In genomic region chr4:38488891-38489861, GRCh38 we compare ENCODE assay signal across 13 cellular contexts.
DNase-seq lines count a peak whose midpoint lies in the region; ATAC-seq and TF ChIP-seq lines count a peak whose summit lies in the region.
"Had no signal": no experiment of that assay in that cellular context is flagged by ENCODE, and none has a peak within 500 bp of the region (broad histone marks: within the 10 kb centered on the region; RNA-seq: fewer than 3 reads in every experiment).

No MANE protein-coding gene starts in this region.

- H3K27ac ChIP-seq in ovary: no peak overlapping the region
- H3K27ac ChIP-seq: foreskin keratinocyte had no signal

- H3K9me3 Mint-ChIP-seq in activated CD4-positive, alpha-beta memory T cell treated with anti-CD3 and anti-CD28 coated beads for 36 hours: no peaks in the 10 kb centered on the region
- no peaks in the 10 kb centered on the region for H3K9me3 Mint-ChIP-seq in activated CD4-positive, alpha-beta memory T cell treated with anti-CD3 and anti-CD28 coated beads, Interleukin-2, amount 10 ng/mL, durations not matched to agents 7 days and 5 days
- no peaks in the 10 kb centered on the region for H3K9me3 Mint-ChIP-seq in stimulated activated naive CD8-positive, alpha-beta T cell treated with anti-CD3 and anti-CD28 coated beads, Interleukin-15, amount 100 ng/mL, for 72 hours
- H3K9me3 Mint-ChIP-seq: IgD-negative memory B cell had no signal

- TF ChIP-seq CTCF in ovary (IDR thresholded peaks at IDR 0.05): no peak

- intact Hi-C loops in activated CD4-positive, alpha-beta memory T cell treated with anti-CD3 and anti-CD28 coated beads for 36 hours (cut with micrococcal nuclease): no loop called here
- intact Hi-C loops in ovary (cut with DNase I): no loop called here

- POLR2A ChIA-PET in activated CD4-positive, alpha-beta memory T cell treated with anti-CD3 and anti-CD28 coated beads for 36 hours (lab: Charles Lee): no interaction called here
- POLR2A ChIA-PET in activated CD4-positive, alpha-beta memory T cell treated with anti-CD3 and anti-CD28 coated beads, Interleukin-2, amount 10 ng/mL, durations not matched to agents 7 days and 5 days (lab: Charles Lee): interaction anchor here (1.0 to 1.2 kb wide), 2 partner anchors 18 to 22 kb away, joined by 3 to 4 read pairs; no protein-coding TSS in a partner anchor

- H3K36me3 Mint-ChIP-seq in activated CD4-positive, alpha-beta memory T cell treated with anti-CD3 and anti-CD28 coated beads for 36 hours: no peaks in the 10 kb centered on the region
- H3K36me3 Mint-ChIP-seq in activated CD4-positive, alpha-beta memory T cell treated with anti-CD3 and anti-CD28 coated beads, Interleukin-2, amount 10 ng/mL, durations not matched to agents 7 days and 5 days (ENCODE audit: low read depth): no peaks in the 10 kb centered on the region
- H3K36me3 Mint-ChIP-seq: IgD-negative memory B cell had no signal

- no peak for ATAC-seq in stimulated activated naive CD8-positive, alpha-beta T cell treated with anti-CD3 and anti-CD28 coated beads, Interleukin-15, amount 100 ng/mL, for 72 hours
- ATAC-seq: foreskin keratinocyte, HCT116 had no signal

- peaks cover 36% of the 10 kb centered on the region for H3K4me1 Mint-ChIP-seq in activated CD4-positive, alpha-beta memory T cell treated with anti-CD3 and anti-CD28 coated beads for 36 hours (ENCODE audit: low read depth)
- H3K4me1 Mint-ChIP-seq in activated CD4-positive, alpha-beta memory T cell treated with anti-CD3 and anti-CD28 coated beads, Interleukin-2, amount 10 ng/mL, durations not matched to agents 7 days and 5 days: peaks cover 18% of the 10 kb centered on the region
- peaks cover 38% of the 10 kb centered on the region for H3K4me1 Mint-ChIP-seq in stimulated activated naive CD8-positive, alpha-beta T cell treated with anti-CD3 and anti-CD28 coated beads, Interleukin-15, amount 100 ng/mL, for 72 hours
- H3K4me1 Mint-ChIP-seq: IgD-negative memory B cell had no signal

- no peaks in the 10 kb centered on the region for H3K27me3 Mint-ChIP-seq in activated CD4-positive, alpha-beta memory T cell treated with anti-CD3 and anti-CD28 coated beads for 36 hours
- H3K27me3 Mint-ChIP-seq in activated CD4-positive, alpha-beta memory T cell treated with anti-CD3 and anti-CD28 coated beads, Interleukin-2, amount 10 ng/mL, durations not matched to agents 7 days and 5 days: no peaks in the 10 kb centered on the region
- H3K27me3 Mint-ChIP-seq in stimulated activated naive CD8-positive, alpha-beta T cell treated with anti-CD3 and anti-CD28 coated beads, Interleukin-15, amount 100 ng/mL, for 72 hours: no peaks in the 10 kb centered on the region

- no peaks in the 10 kb centered on the region for H3K36me3 ChIP-seq in ovary

- WGBS in ovary, 3 donors: 57 to 65% (median 59%) methylated on average over 10 of the region's 10 CpGs

- no peak overlapping the region for H3K4me3 Mint-ChIP-seq in activated CD4-positive, alpha-beta memory T cell treated with anti-CD3 and anti-CD28 coated beads for 36 hours
- no peak overlapping the region for H3K4me3 Mint-ChIP-seq in activated CD4-positive, alpha-beta memory T cell treated with anti-CD3 and anti-CD28 coated beads, Interleukin-2, amount 10 ng/mL, durations not matched to agents 7 days and 5 days
- peak overlapping the region in 1 of 2 donors; percentile 13 for H3K4me3 Mint-ChIP-seq in stimulated activated naive CD8-positive, alpha-beta T cell treated with anti-CD3 and anti-CD28 coated beads, Interleukin-15, amount 100 ng/mL, for 72 hours
- H3K4me3 Mint-ChIP-seq: IgD-negative memory B cell had no signal

- DNase-seq in activated CD4-positive, alpha-beta memory T cell treated with anti-CD3 and anti-CD28 coated beads for 36 hours: no peak
- DNase-seq in activated CD4-positive, alpha-beta memory T cell treated with anti-CD3 and anti-CD28 coated beads, Interleukin-2, amount 10 ng/mL, durations not matched to agents 7 days and 5 days: no peak
- DNase-seq in astrocyte of the hippocampus (ENCODE audit: low read depth, low spot score): peak; percentile 54
- peak; percentile 23 for DNase-seq in iPS-NIHi11 (ENCODE audit: low spot score)
- no peak for DNase-seq in stimulated activated naive CD8-positive, alpha-beta T cell treated with anti-CD3 and anti-CD28 coated beads, Interleukin-15, amount 100 ng/mL, for 72 hours
- no peak for DNase-seq in ovary
- no peak for DNase-seq in NCI-H1092 treated with DMSO at 0.1 percent for 48 hours (lab: John Stamatoyannopoulos, UW)
- DNase-seq in GM19238 (ENCODE audit: insufficient read length, low spot score): no peak
- DNase-seq: activated gamma-delta T cell, foreskin keratinocyte, NCI-H524 treated with DMSO at 0.1 percent for 48 hours had no signal

- H3K4me1 ChIP-seq in ovary (ENCODE audit: insufficient read depth): peaks cover 2% of the 10 kb centered on the region
- H3K4me1 ChIP-seq: foreskin keratinocyte had no signal

- TF ChIP-seq EP300 in ovary (IDR thresholded peaks at IDR 0.05): no peak

- peak overlapping the region; percentile 47 for H3K27ac Mint-ChIP-seq in activated CD4-positive, alpha-beta memory T cell treated with anti-CD3 and anti-CD28 coated beads for 36 hours
- H3K27ac Mint-ChIP-seq in activated CD4-positive, alpha-beta memory T cell treated with anti-CD3 and anti-CD28 coated beads, Interleukin-2, amount 10 ng/mL, durations not matched to agents 7 days and 5 days: no peak overlapping the region
- H3K27ac Mint-ChIP-seq in stimulated activated naive CD8-positive, alpha-beta T cell treated with anti-CD3 and anti-CD28 coated beads, Interleukin-15, amount 100 ng/mL, for 72 hours: peak overlapping the region; percentile 41 to 86
- H3K27ac Mint-ChIP-seq: IgD-negative memory B cell had no signal

- CTCF ChIA-PET in activated CD4-positive, alpha-beta memory T cell treated with anti-CD3 and anti-CD28 coated beads for 36 hours (lab: Charles Lee): interaction anchor here (0.6 to 1.4 kb wide), 3 partner anchors 13 to 170 kb away, joined by 3 to 4 read pairs (median 3); no protein-coding TSS in a partner anchor
- CTCF ChIA-PET in activated CD4-positive, alpha-beta memory T cell treated with anti-CD3 and anti-CD28 coated beads, Interleukin-2, amount 10 ng/mL, durations not matched to agents 7 days and 5 days (lab: Charles Lee): interaction anchor here (0.8 to 1.3 kb wide), 3 partner anchors 15 to 186 kb away, joined by 3 read pairs; no protein-coding TSS in a partner anchor

- no peaks in the 10 kb centered on the region for H3K9me3 ChIP-seq in ovary

- no peak overlapping the region for H3K4me3 ChIP-seq in ovary

- no peak for TF ChIP-seq POLR2A in ovary (IDR thresholded peaks at IDR 0.05)

- no peaks in the 10 kb centered on the region for H3K27me3 ChIP-seq in ovary
- H3K27me3 ChIP-seq: foreskin keratinocyte had no signal

Comparison
In these comparisons a context has a peak if more than half of its experiments do, and no peak if none do; other contexts are left out.
1. DNase-seq: peak in astrocyte of the hippocampus (single experiment) and iPS-NIHi11 (single experiment); none in activated CD4-positive, alpha-beta memory T cell treated with anti-CD3 and anti-CD28 coated beads for 36 hours (single experiment), activated CD4-positive, alpha-beta memory T cell treated with anti-CD3 and anti-CD28 coated beads, Interleukin-2, amount 10 ng/mL, durations not matched to agents 7 days and 5 days (single experiment), stimulated activated naive CD8-positive, alpha-beta T cell treated with anti-CD3 and anti-CD28 coated beads, Interleukin-15, amount 100 ng/mL, for 72 hours (0 of 2), ovary (0 of 5), NCI-H1092 treated with DMSO at 0.1 percent for 48 hours (single experiment) and GM19238 (single experiment).